Comparison of ENCODE assay signal across 1 cellular context in the genomic region with DNA sequence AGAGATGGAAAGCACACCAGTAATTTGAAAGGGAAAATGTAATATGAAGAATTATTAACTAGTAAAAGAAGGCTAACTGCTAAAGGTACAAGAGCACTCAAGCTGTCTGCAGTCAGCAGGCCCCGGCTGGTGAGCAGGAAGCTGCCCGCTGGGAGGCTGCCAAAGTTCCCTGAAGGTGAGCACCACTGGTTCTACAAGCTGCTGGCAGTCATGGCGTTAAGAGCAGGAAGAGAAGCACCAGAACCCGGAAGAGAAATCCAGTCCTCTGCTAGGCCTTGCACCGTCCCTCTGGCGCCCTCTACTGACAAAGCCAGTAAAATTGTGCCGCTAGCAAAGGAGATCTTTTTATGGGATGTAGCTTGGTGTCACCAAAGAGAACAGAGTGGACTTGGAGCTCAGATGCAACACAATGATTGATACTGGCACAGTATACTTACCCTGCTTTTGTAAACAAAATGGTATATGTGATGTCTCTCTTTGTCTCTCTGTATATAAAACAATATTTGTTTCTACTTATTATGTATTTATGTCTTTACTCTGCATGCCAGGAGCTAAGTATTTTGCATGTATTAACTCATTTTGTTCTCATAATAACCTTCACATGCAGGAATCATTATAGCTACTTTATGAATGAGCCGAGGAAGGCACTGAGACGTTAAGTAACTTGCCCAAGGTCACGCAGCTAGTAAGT.
A peak's percentile ranks its signal among the peaks of the same experiment; 100 is the strongest.
TF ChIP-seq lines count a peak whose summit lies in the region.

No MANE protein-coding gene starts in this region.

TF ChIP-seq in SK-N-SH treated with all-trans-retinoic acid at 6 μM for 48 hours, 23 proteins besides CTCF, POLR2A, EP300 and RAD21 (continued from another document):
- TF ChIP-seq, protein P1, sequence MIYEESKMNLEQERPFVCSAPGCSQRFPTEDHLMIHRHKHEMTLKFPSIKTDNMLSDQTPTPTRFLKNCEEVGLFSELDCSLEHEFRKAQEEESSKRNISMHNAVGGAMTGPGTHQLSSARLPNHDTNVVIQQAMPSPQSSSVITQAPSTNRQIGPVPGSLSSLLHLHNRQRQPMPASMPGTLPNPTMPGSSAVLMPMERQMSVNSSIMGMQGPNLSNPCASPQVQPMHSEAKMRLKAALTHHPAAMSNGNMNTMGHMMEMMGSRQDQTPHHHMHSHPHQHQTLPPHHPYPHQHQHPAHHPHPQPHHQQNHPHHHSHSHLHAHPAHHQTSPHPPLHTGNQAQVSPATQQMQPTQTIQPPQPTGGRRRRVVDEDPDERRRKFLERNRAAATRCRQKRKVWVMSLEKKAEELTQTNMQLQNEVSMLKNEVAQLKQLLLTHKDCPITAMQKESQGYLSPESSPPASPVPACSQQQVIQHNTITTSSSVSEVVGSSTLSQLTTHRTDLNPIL (CRISPR knock-in tag; IDR thresholded peaks at IDR 0.05; ENCODE audit: low read depth) = no peak
- TF ChIP-seq ZC3H10 (CRISPR knock-in tag; IDR thresholded peaks at IDR 0.05) (no peak), ZNF70 (CRISPR knock-in tag; IDR thresholded peaks at IDR 0.05) (no peak), SNAI2 (CRISPR knock-in tag; IDR thresholded peaks at IDR 0.05) (peak; percentile 72; the same call in 1 of the 2 replicates), OSR1 (CRISPR knock-in tag; IDR thresholded peaks at IDR 0.05) (no peak), ZNF565 (CRISPR knock-in tag; conservative IDR thresholded peaks at IDR 0.05; ENCODE audit: low read depth) (no peak)
- TF ChIP-seq, protein P2, sequence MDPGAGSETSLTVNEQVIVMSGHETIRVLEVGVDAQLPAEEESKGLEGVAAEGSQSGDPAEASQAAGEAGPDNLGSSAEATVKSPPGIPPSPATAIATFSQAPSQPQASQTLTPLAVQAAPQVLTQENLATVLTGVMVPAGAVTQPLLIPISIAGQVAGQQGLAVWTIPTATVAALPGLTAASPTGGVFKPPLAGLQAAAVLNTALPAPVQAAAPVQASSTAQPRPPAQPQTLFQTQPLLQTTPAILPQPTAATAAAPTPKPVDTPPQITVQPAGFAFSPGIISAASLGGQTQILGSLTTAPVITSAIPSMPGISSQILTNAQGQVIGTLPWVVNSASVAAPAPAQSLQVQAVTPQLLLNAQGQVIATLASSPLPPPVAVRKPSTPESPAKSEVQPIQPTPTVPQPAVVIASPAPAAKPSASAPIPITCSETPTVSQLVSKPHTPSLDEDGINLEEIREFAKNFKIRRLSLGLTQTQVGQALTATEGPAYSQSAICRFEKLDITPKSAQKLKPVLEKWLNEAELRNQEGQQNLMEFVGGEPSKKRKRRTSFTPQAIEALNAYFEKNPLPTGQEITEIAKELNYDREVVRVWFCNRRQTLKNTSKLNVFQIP (CRISPR knock-in tag; IDR thresholded peaks at IDR 0.05; ENCODE audit: borderline replicate concordance, low read depth) = no peak
